Comparison of ENCODE assay signal across 1 cellular context in genomic region chr16:31186930-31187807, GRCh38.
TF ChIP-seq lines count a peak whose summit lies in the region.

No MANE protein-coding gene starts in this region.

TF ChIP-seq in GM23338, 12 proteins besides CTCF, POLR2A, EP300 and RAD21:
- no peak for TF ChIP-seq REST (IDR thresholded peaks at IDR 0.05; ENCODE audit: unreplicated experiment)
- TF ChIP-seq CREB1 (CRISPR knock-in tag; IDR thresholded peaks at IDR 0.05; ENCODE audit: low read depth), result no peak
- TF ChIP-seq POLR2AphosphoS5 (IDR thresholded peaks at IDR 0.05; ENCODE audit: low read depth), result no peak; the same call in 1 of the 2 replicates
- TF ChIP-seq JUNB (IDR thresholded peaks at IDR 0.05; ENCODE audit: unreplicated experiment), result no peak
- no peak for TF ChIP-seq STAT1 (IDR thresholded peaks at IDR 0.05; ENCODE audit: unreplicated experiment)
- no peak for TF ChIP-seq NANOG (IDR thresholded peaks at IDR 0.05; ENCODE audit: borderline replicate concordance)
- TF ChIP-seq, protein P1, sequence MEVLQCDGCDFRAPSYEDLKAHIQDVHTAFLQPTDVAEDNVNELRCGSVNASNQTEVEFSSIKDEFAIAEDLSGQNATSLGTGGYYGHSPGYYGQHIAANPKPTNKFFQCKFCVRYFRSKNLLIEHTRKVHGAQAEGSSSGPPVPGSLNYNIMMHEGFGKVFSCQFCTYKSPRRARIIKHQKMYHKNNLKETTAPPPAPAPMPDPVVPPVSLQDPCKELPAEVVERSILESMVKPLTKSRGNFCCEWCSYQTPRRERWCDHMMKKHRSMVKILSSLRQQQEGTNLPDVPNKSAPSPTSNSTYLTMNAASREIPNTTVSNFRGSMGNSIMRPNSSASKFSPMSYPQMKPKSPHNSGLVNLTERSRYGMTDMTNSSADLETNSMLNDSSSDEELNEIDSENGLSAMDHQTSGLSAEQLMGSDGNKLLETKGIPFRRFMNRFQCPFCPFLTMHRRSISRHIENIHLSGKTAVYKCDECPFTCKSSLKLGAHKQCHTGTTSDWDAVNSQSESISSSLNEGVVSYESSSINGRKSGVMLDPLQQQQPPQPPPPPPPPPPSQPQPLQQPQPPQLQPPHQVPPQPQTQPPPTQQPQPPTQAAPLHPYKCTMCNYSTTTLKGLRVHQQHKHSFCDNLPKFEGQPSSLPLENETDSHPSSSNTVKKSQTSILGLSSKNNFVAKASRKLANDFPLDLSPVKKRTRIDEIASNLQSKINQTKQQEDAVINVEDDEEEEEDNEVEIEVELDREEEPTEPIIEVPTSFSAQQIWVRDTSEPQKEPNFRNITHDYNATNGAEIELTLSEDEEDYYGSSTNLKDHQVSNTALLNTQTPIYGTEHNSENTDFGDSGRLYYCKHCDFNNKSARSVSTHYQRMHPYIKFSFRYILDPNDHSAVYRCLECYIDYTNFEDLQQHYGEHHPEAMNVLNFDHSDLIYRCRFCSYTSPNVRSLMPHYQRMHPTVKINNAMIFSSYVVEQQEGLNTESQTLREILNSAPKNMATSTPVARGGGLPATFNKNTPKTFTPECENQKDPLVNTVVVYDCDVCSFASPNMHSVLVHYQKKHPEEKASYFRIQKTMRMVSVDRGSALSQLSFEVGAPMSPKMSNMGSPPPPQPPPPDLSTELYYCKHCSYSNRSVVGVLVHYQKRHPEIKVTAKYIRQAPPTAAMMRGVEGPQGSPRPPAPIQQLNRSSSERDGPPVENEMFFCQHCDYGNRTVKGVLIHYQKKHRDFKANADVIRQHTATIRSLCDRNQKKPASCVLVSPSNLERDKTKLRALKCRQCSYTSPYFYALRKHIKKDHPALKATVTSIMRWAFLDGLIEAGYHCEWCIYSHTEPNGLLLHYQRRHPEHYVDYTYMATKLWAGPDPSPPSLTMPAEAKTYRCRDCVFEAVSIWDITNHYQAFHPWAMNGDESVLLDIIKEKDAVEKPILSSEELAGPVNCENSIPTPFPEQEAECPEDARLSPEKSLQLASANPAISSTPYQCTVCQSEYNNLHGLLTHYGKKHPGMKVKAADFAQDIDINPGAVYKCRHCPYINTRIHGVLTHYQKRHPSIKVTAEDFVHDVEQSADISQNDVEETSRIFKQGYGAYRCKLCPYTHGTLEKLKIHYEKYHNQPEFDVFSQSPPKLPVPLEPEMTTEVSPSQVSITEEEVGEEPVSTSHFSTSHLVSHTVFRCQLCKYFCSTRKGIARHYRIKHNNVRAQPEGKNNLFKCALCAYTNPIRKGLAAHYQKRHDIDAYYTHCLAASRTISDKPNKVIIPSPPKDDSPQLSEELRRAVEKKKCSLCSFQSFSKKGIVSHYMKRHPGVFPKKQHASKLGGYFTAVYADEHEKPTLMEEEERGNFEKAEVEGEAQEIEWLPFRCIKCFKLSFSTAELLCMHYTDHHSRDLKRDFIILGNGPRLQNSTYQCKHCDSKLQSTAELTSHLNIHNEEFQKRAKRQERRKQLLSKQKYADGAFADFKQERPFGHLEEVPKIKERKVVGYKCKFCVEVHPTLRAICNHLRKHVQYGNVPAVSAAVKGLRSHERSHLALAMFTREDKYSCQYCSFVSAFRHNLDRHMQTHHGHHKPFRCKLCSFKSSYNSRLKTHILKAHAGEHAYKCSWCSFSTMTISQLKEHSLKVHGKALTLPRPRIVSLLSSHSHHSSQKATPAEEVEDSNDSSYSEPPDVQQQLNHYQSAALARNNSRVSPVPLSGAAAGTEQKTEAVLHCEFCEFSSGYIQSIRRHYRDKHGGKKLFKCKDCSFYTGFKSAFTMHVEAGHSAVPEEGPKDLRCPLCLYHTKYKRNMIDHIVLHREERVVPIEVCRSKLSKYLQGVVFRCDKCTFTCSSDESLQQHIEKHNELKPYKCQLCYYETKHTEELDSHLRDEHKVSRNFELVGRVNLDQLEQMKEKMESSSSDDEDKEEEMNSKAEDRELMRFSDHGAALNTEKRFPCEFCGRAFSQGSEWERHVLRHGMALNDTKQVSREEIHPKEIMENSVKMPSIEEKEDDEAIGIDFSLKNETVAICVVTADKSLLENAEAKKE (CRISPR knock-in tag; IDR thresholded peaks at IDR 0.05), result no peak
- TF ChIP-seq EZH2phosphoT487 (IDR thresholded peaks at IDR 0.05; ENCODE audit: unreplicated experiment), result no peak
- TF ChIP-seq ETS1 (IDR thresholded peaks at IDR 0.05), result no peak
- no peak for TF ChIP-seq ZNF331 (CRISPR knock-in tag; IDR thresholded peaks at IDR 0.05; ENCODE audit: low read depth)
- TF ChIP-seq EZH2 (IDR thresholded peaks at IDR 0.05; ENCODE audit: low read depth, unreplicated experiment), result no peak
- no peak for TF ChIP-seq ZNF114 (CRISPR knock-in tag; IDR thresholded peaks at IDR 0.05)
